Comparison of ENCODE assay signal across 9 cellular contexts in the genomic region with DNA sequence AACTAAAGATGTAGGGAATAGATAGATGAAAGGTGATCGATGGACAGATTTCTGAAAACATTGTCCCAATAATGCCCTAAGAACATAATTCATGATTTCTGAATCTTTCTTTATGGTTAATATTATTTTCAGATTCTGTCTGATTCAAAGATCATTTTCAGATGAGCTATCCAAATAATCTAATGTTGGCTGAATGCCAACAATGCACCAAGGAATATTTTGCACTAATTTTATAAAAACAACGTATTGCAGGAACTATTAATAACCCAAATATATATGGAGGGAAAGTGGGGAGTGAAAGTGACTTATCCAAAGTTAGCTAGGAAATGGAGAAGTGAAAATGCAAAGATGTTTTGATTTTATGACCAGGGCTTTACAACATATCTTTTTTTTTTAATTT.
"Had no signal": no experiment of that assay in that cellular context is flagged by ENCODE, and none has a peak within 500 bp of the region (broad histone marks: within the 10 kb centered on the region; RNA-seq: fewer than 3 reads in every experiment).

No MANE protein-coding gene starts in this region.

- ATAC-seq: GM23338, HepG2 had no signal

- H3K27ac ChIP-seq: HL-60, KMS-11 had no signal

- DNase-seq: H9, HCEC 1CT, KBM-7 had no signal

- H3K4me3 ChIP-seq: GM23338 had no signal

- H3K9ac ChIP-seq: KMS-11 had no signal

- H3K4me2 ChIP-seq: GM23338, KMS-11 had no signal

- FAIRE-seq: H1, H54, HepG2 had no signal
